In the genomic region with DNA sequence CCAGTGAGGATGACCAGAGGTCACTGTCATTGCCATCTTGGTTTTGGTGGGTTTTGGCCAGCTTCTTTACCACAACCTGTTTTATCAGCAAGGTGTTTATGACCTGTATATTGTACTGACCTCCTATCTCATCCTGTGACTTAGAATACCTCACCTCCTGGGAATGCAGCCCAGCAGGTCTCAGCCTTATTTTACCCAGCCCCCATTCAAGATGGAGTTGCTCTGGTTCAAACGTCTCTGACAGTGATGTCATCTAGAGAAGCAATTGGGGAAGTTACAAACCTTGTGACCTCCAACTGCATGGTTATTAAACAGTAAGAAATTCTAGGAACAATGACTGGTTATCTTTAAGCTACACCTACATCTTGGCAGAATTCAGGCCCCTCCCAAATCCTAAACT, we compare ENCODE assay signal across 2 cellular contexts. TPM values are rescaled to one million over a fixed set of nuclear protein-coding genes. Genes with fewer than 3 reads are reported as not detected.
"Had no signal": no experiment of that assay in that cellular context is flagged by ENCODE, and none has a peak within 500 bp of the region (broad histone marks: within the 10 kb centered on the region; RNA-seq: fewer than 3 reads in every experiment).

No MANE protein-coding gene starts in this region.

RNA-seq across cellular contexts. Expression of gene INHBA, which starts 48.1 kb away (rescaled TPM):
- polyA plus RNA-seq: immature natural killer cell; naive thymus-derived CD4-positive, alpha-beta T cell had no signal
